8 cellular contexts compared by ENCODE assay signal in the genomic region with DNA sequence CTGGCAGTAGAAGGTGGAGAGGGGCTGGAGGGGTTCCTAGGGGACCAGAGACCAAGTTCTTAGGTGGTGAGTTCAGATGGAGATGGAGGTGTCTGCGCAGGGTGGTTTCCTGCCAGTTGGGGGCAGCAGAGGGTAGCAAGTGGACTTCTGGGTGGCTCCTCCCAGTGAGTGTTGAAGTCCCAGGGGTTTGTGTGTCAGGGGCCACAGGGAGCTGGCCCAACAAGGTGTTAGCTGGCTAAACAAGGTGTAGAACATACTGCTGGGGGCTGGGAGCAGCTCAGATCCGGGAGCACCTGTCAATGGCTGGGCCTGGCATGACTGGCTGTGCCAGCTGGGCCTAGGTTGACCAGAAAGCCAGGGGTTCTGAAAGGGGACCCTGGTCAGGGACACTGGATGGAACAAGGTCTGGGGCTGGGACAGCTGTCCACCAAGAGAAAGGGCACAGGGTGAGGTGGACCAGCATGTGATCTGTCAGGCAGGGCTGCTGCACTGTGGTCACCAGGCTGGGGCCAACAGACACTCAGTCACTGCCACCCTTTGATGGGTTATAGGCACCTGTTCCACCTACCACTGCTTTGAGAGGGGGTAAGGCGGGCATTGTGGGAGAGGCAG. TPM values are rescaled to one million over a fixed set of nuclear protein-coding genes. Genes with fewer than 3 reads are reported as not detected.
A peak's percentile ranks its signal among the peaks of the same experiment; 100 is the strongest.
DNase-seq lines count a peak whose midpoint lies in the region; ATAC-seq, FAIRE-seq and TF ChIP-seq lines count a peak whose summit lies in the region.

No MANE protein-coding gene starts in this region.

- intact Hi-C loops in body of pancreas (cut with DNase I), result loop anchor here (5.0 kb wide), 1 partner anchor 310 kb away; no protein-coding TSS in a partner anchor

- WGBS in body of pancreas, 2 donors, result 49% methylated on average over 3 of the region's 3 CpGs; no CpG with 5 or more reads in 1 of the 2 donors
- WGBS in small intestine, 3 donors, result 52 to 59% (median 54%) methylated on average over 3 of the region's 3 CpGs

- no peak for FAIRE-seq in small intestine (lab: Jason Lieb, UNC)

- TF ChIP-seq POLR2A in body of pancreas (IDR thresholded peaks at IDR 0.05), result no peak

- peak; percentile 69 to 89 (median 75) for TF ChIP-seq CTCF in body of pancreas (IDR thresholded peaks at IDR 0.05)

- peak; percentile 59 for ATAC-seq in GM18909 (IDR thresholded peaks at IDR 0.05; ENCODE audit: poor library complexity, unreplicated experiment)
- ATAC-seq in body of pancreas, result peak; percentile 81

- no peak overlapping the region for H3K27ac ChIP-seq in body of pancreas
- no peak overlapping the region for H3K27ac ChIP-seq in small intestine (ENCODE audit: low read depth in 1 of 2, low read length in 1 of 2)

- H3K9me3 ChIP-seq in body of pancreas, result no peaks in the 10 kb centered on the region
- H3K9me3 ChIP-seq in small intestine (ENCODE audit: control insufficient read depth, low read depth), result no peaks in the 10 kb centered on the region

- H3K36me3 ChIP-seq in body of pancreas (replicated peaks in 1 of 2; ENCODE audit: insufficient read depth in 1 of 2, low read depth in 2 of 2), result no peaks in the 10 kb centered on the region
- no peaks in the 10 kb centered on the region for H3K36me3 ChIP-seq in small intestine (ENCODE audit: control insufficient read depth in 2 of 2, insufficient read depth in 2 of 2, low read length in 2 of 2)

- no peak overlapping the region for H3K4me3 ChIP-seq in body of pancreas
- no peak overlapping the region for H3K4me3 ChIP-seq in small intestine (ENCODE audit: low read depth in 1 of 2, low read length in 2 of 2)

- DNase-seq in CD1c-positive myeloid dendritic cell (ENCODE audit: extremely low spot score) (peak; percentile 63), Kasumi-1 (lab: John Stamatoyannopoulos, UW) (peak; percentile 68 to 75), SKM-1 (lab: John Stamatoyannopoulos, UW; ENCODE audit: unreplicated experiment) (peak; percentile 43), body of pancreas (peak; percentile 76 to 86 (median 82)), iPS-NIHi7 (ENCODE audit: extremely low spot score) (peak; percentile 82), small intestine (peak; percentile 70), DMS114 treated with DMSO at 0.1 percent for 48 hours (lab: John Stamatoyannopoulos, UW; ENCODE audit: unreplicated experiment) (no peak)

- H3K27me3 ChIP-seq in body of pancreas (no peaks in the 10 kb centered on the region), small intestine (ENCODE audit: control insufficient read depth in 2 of 2, insufficient read depth in 2 of 2, low read length in 2 of 2) (no peaks in the 10 kb centered on the region)

- H3K4me1 ChIP-seq in body of pancreas (no peaks in the 10 kb centered on the region), small intestine (ENCODE audit: control insufficient read depth in 2 of 2, insufficient read depth in 1 of 2, low read depth in 1 of 2, low read length in 1 of 2) (no peaks in the 10 kb centered on the region)

RNA-seq across cellular contexts. Expression of a gene that starts 35.6 kb away (rescaled TPM):
- total RNA-seq in body of pancreas, result 10 to 100 TPM; 25.2 to 34.9 TPM
- polyA plus RNA-seq in small intestine, result 10 to 100 TPM; 13.8 to 39.0 (median 20.1) TPM
